Comparison of ENCODE assay signal across 16 cellular contexts in the genomic region with DNA sequence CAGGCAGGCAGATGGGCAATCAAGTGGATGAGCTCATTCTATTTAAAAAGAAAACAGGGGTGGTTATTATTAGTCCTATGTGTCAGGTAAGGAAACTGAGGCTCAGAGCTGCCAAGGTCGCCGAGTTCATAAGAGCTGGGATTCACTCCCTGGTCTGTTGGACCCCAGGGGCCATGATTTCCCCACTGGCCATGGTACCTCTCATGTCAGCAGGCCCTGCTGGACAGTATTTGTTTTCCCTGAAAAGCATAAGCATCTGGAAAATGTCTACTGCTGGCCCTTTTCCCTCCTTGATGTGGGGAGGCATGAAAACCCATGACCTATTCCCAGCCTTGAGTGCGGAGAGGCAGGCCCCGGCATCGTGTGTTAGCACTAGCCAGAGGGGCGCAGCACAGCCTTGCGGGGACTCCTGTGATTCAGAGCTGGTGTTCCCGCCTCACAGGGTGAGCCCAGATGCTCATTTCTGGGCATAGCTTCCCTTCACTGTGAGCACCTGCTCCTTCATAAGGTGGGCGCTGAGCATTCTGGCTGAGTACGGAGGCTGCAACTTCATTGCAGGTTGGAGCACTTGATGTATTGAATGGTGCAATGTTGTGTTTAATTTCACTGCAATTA.
"Had no signal": no experiment of that assay in that cellular context is flagged by ENCODE, and none has a peak within 500 bp of the region (broad histone marks: within the 10 kb centered on the region; RNA-seq: fewer than 3 reads in every experiment).

No MANE protein-coding gene starts in this region.

- H3K4me3 ChIP-seq: body of pancreas, dorsolateral prefrontal cortex, lower lobe of right lung, tibial nerve, uterus had no signal

- H3K27me3 ChIP-seq: body of pancreas, uterus had no signal

- H3K27ac ChIP-seq: body of pancreas, dorsolateral prefrontal cortex, foreskin keratinocyte, lower lobe of right lung, tibial nerve, uterus had no signal

- H3K27ac Mint-ChIP-seq: activated B cell treated with CpG ODN at 0.5 μM for 24 hours; activated CD4-positive, alpha-beta T cell treated with anti-CD3 and anti-CD28 coated beads, Interleukin-2, amount 10 ng/mL, durations not matched to agents 24 days and 14 days; activated CD8-positive, alpha-beta T cell treated with anti-CD3 and anti-CD28 coated beads, Interleukin-2, amount 10 ng/mL, durations not matched to agents 7 days and 5 days; activated naive CD4-positive, alpha-beta T cell treated with anti-CD3 and anti-CD28 coated beads for 36 hours; activated T-cell treated with anti-CD3 and anti-CD28 coated beads, Interleukin-2, amount 50 U/mL, for 24 hours; naive thymus-derived CD8-positive, alpha-beta T cell; stimulated activated naive CD8-positive, alpha-beta T cell treated with anti-CD3 and anti-CD28 coated beads, Interleukin-15, Interleukin-2, amounts not matched to agents 100 ng/mL and 50 ng/mL, for 24 hours had no signal

- H3K36me3 Mint-ChIP-seq: naive thymus-derived CD8-positive, alpha-beta T cell had no signal

- H3K4me3 Mint-ChIP-seq: activated B cell treated with CpG ODN at 0.5 μM for 24 hours; activated CD4-positive, alpha-beta T cell treated with anti-CD3 and anti-CD28 coated beads, Interleukin-2, amount 10 ng/mL, durations not matched to agents 24 days and 14 days; activated CD8-positive, alpha-beta T cell treated with anti-CD3 and anti-CD28 coated beads, Interleukin-2, amount 10 ng/mL, durations not matched to agents 7 days and 5 days; activated naive CD4-positive, alpha-beta T cell treated with anti-CD3 and anti-CD28 coated beads for 36 hours; activated T-cell treated with anti-CD3 and anti-CD28 coated beads, Interleukin-2, amount 50 U/mL, for 24 hours; naive thymus-derived CD8-positive, alpha-beta T cell; stimulated activated naive CD8-positive, alpha-beta T cell treated with anti-CD3 and anti-CD28 coated beads, Interleukin-15, Interleukin-2, amounts not matched to agents 100 ng/mL and 50 ng/mL, for 24 hours had no signal

- H3K4me1 ChIP-seq: foreskin keratinocyte, lower lobe of right lung, tibial nerve, uterus had no signal

- H3K9me3 Mint-ChIP-seq: activated B cell treated with CpG ODN at 0.5 μM for 24 hours; activated CD4-positive, alpha-beta T cell treated with anti-CD3 and anti-CD28 coated beads, Interleukin-2, amount 10 ng/mL, durations not matched to agents 24 days and 14 days; activated naive CD4-positive, alpha-beta T cell treated with anti-CD3 and anti-CD28 coated beads for 36 hours; activated T-cell treated with anti-CD3 and anti-CD28 coated beads, Interleukin-2, amount 50 U/mL, for 24 hours; stimulated activated naive CD8-positive, alpha-beta T cell treated with anti-CD3 and anti-CD28 coated beads, Interleukin-15, Interleukin-2, amounts not matched to agents 100 ng/mL and 50 ng/mL, for 24 hours had no signal

- H3K9me3 ChIP-seq: body of pancreas, lower lobe of right lung, uterus had no signal

- DNase-seq: activated B cell treated with CpG ODN at 0.5 μM for 24 hours; activated CD4-positive, alpha-beta T cell treated with anti-CD3 and anti-CD28 coated beads, Interleukin-2, amount 10 ng/mL, durations not matched to agents 24 days and 14 days; activated CD8-positive, alpha-beta T cell treated with anti-CD3 and anti-CD28 coated beads, Interleukin-2, amount 10 ng/mL, durations not matched to agents 7 days and 5 days; activated naive CD4-positive, alpha-beta T cell treated with anti-CD3 and anti-CD28 coated beads for 36 hours; activated T-cell treated with anti-CD3 and anti-CD28 coated beads, Interleukin-2, amount 50 U/mL, for 24 hours; body of pancreas; caudate nucleus; dorsolateral prefrontal cortex; foreskin keratinocyte; hippocampal formation; lower lobe of right lung; naive thymus-derived CD8-positive, alpha-beta T cell; T-helper 9 cell; uterus had no signal

- ATAC-seq: activated CD8-positive, alpha-beta T cell treated with anti-CD3 and anti-CD28 coated beads, Interleukin-2, amount 10 ng/mL, durations not matched to agents 7 days and 5 days; body of pancreas; foreskin keratinocyte; lower lobe of right lung; naive thymus-derived CD8-positive, alpha-beta T cell had no signal

- H3K36me3 ChIP-seq: lower lobe of right lung, tibial nerve, uterus had no signal

- H3K4me1 Mint-ChIP-seq: activated B cell treated with CpG ODN at 0.5 μM for 24 hours; activated CD4-positive, alpha-beta T cell treated with anti-CD3 and anti-CD28 coated beads, Interleukin-2, amount 10 ng/mL, durations not matched to agents 24 days and 14 days had no signal
